In the genomic region with DNA sequence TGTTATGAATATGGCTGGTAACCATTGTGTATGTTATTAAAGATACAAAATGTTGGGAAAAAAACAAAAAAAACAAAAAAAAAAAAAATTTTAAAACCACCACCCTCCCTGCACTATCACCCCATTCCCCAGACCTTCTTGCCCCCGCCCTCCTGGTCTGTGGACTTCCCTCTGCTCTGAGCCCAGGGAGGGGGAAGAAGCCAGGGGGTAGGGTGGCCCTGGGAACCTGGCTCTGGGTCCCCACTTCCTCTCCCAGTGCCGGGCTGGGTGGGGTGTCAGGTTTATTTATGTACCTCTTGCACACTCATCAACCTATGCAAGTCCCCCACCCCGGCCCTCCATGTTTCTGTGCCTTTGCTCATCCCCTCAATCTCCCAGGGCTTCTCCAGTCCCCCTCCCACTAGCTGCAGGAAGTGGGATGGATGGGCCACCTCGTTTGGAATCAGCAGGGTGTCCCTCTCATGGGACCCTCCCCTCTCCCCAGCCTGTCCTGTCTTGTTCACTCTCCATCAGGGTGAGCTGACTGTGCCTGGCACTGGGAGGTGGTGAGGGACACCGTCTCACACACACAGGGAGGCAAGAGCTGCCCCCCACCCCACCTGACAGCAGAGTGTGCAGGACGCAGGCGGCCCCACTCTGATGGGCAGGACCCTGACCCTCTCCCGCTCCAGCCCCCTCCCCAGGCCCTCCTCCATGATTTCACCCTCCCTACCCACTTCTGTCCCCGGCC, we compare ENCODE assay signal across 1 cellular context.
TF ChIP-seq lines count a peak whose summit lies in the region.

No MANE protein-coding gene starts in this region.

TF ChIP-seq in HEK293, 187 proteins besides CTCF, POLR2A, EP300 and RAD21 (continued from another document):
- TF ChIP-seq, protein P1, sequence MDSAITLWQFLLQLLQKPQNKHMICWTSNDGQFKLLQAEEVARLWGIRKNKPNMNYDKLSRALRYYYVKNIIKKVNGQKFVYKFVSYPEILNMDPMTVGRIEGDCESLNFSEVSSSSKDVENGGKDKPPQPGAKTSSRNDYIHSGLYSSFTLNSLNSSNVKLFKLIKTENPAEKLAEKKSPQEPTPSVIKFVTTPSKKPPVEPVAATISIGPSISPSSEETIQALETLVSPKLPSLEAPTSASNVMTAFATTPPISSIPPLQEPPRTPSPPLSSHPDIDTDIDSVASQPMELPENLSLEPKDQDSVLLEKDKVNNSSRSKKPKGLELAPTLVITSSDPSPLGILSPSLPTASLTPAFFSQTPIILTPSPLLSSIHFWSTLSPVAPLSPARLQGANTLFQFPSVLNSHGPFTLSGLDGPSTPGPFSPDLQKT (IDR thresholded peaks at IDR 0.05; ENCODE audit: borderline replicate concordance, low read depth, low read length), result no peak
- TF ChIP-seq, protein P2, sequence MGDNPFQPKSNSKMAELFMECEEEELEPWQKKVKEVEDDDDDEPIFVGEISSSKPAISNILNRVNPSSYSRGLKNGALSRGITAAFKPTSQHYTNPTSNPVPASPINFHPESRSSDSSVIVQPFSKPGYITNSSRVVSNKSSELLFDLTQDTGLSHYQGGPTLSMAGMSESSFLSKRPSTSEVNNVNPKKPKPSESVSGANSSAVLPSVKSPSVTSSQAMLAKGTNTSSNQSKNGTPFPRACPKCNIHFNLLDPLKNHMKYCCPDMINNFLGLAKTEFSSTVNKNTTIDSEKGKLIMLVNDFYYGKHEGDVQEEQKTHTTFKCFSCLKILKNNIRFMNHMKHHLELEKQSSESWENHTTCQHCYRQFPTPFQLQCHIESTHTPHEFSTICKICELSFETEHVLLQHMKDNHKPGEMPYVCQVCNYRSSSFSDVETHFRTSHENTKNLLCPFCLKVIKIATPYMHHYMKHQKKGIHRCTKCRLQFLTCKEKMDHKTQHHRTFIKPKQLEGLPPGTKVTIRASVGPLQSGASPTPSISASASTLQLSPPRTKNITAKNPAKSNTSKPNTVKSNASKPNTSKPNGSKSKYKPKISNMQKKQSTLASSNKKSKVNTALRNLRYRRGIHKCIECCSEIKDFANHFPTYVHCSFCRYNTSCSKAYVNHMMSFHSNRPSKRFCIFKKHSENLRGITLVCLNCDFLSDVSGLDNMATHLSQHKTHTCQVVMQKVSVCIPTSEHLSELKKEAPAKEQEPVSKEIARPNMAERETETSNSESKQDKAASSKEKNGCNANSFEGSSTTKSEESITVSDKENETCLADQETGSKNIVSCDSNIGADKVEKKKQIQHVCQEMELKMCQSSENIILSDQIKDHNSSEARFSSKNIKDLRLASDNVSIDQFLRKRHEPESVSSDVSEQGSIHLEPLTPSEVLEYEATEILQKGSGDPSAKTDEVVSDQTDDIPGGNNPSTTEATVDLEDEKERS (tag by site-specific recombination; IDR thresholded peaks at IDR 0.05), result no peak
- TF ChIP-seq, protein P3, sequence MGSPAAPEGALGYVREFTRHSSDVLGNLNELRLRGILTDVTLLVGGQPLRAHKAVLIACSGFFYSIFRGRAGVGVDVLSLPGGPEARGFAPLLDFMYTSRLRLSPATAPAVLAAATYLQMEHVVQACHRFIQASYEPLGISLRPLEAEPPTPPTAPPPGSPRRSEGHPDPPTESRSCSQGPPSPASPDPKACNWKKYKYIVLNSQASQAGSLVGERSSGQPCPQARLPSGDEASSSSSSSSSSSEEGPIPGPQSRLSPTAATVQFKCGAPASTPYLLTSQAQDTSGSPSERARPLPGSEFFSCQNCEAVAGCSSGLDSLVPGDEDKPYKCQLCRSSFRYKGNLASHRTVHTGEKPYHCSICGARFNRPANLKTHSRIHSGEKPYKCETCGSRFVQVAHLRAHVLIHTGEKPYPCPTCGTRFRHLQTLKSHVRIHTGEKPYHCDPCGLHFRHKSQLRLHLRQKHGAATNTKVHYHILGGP (tag by site-specific recombination; IDR thresholded peaks at IDR 0.05), result no peak
- no peak for TF ChIP-seq ZNF221 (tag by site-specific recombination; IDR thresholded peaks at IDR 0.05; ENCODE audit: borderline replicate concordance)
- TF ChIP-seq ZNF175 (tag by site-specific recombination; IDR thresholded peaks at IDR 0.05), result no peak
- no peak for TF ChIP-seq GLI4 (tag by site-specific recombination; IDR thresholded peaks at IDR 0.05)
- TF ChIP-seq BCL11A (tag by site-specific recombination; IDR thresholded peaks at IDR 0.05; ENCODE audit: low read depth), result no peak
- no peak for TF ChIP-seq KLF10 (tag by site-specific recombination; IDR thresholded peaks at IDR 0.05)
- no peak for TF ChIP-seq ZNF621 (tag by site-specific recombination; IDR thresholded peaks at IDR 0.05)
- no peak for TF ChIP-seq ZNF24 (tag by site-specific recombination; IDR thresholded peaks at IDR 0.05)
- no peak for TF ChIP-seq SP3 (tag by site-specific recombination; IDR thresholded peaks at IDR 0.05)
- TF ChIP-seq, protein P4, sequence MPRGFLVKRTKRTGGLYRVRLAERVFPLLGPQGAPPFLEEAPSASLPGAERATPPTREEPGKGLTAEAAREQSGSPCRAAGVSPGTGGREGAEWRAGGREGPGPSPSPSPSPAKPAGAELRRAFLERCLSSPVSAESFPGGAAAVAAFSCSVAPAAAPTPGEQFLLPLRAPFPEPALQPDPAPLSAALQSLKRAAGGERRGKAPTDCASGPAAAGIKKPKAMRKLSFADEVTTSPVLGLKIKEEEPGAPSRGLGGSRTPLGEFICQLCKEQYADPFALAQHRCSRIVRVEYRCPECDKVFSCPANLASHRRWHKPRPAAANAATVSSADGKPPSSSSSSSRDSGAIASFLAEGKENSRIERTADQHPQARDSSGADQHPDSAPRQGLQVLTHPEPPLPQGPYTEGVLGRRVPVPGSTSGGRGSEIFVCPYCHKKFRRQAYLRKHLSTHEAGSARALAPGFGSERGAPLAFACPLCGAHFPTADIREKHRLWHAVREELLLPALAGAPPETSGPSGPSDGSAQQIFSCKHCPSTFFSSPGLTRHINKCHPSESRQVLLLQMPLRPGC (tag by site-specific recombination; IDR thresholded peaks at IDR 0.05), result no peak
- TF ChIP-seq ZFHX2 (tag by site-specific recombination; conservative IDR thresholded peaks at IDR 0.05), result no peak
- no peak for TF ChIP-seq ZNF521 (tag by site-specific recombination; IDR thresholded peaks at IDR 0.05)
- TF ChIP-seq ZNF76 (tag by site-specific recombination; IDR thresholded peaks at IDR 0.05; ENCODE audit: borderline replicate concordance, low read depth), result no peak
- TF ChIP-seq ZNF585B (tag by site-specific recombination; IDR thresholded peaks at IDR 0.05), result no peak
- no peak for TF ChIP-seq ZNF202 (tag by site-specific recombination; IDR thresholded peaks at IDR 0.05; ENCODE audit: borderline replicate concordance)
- TF ChIP-seq, protein P5, sequence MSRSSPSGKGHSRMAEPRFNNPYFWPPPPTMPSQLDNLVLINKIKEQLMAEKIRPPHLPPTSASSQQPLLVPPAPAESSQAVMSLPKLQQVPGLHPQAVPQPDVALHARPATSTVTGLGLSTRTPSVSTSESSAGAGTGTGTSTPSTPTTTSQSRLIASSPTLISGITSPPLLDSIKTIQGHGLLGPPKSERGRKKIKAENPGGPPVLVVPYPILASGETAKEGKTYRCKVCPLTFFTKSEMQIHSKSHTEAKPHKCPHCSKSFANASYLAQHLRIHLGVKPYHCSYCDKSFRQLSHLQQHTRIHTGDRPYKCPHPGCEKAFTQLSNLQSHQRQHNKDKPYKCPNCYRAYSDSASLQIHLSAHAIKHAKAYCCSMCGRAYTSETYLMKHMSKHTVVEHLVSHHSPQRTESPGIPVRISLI (tag by site-specific recombination; IDR thresholded peaks at IDR 0.05), result no peak
- TF ChIP-seq ZNF19 (tag by site-specific recombination; IDR thresholded peaks at IDR 0.05; ENCODE audit: low read depth), result no peak
- TF ChIP-seq, protein P6, sequence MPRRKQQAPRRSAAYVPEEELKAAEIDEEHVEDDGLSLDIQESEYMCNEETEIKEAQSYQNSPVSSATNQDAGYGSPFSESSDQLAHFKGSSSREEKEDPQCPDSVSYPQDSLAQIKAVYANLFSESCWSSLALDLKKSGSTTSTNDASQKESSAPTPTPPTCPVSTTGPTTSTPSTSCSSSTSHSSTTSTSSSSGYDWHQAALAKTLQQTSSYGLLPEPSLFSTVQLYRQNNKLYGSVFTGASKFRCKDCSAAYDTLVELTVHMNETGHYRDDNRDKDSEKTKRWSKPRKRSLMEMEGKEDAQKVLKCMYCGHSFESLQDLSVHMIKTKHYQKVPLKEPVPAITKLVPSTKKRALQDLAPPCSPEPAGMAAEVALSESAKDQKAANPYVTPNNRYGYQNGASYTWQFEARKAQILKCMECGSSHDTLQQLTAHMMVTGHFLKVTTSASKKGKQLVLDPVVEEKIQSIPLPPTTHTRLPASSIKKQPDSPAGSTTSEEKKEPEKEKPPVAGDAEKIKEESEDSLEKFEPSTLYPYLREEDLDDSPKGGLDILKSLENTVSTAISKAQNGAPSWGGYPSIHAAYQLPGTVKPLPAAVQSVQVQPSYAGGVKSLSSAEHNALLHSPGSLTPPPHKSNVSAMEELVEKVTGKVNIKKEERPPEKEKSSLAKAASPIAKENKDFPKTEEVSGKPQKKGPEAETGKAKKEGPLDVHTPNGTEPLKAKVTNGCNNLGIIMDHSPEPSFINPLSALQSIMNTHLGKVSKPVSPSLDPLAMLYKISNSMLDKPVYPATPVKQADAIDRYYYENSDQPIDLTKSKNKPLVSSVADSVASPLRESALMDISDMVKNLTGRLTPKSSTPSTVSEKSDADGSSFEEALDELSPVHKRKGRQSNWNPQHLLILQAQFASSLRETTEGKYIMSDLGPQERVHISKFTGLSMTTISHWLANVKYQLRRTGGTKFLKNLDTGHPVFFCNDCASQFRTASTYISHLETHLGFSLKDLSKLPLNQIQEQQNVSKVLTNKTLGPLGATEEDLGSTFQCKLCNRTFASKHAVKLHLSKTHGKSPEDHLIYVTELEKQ (tag by site-specific recombination; IDR thresholded peaks at IDR 0.05; ENCODE audit: borderline replicate concordance), result no peak
- no peak for TF ChIP-seq ZNF274 (IDR thresholded peaks at IDR 0.05; ENCODE audit: low read length)
- TF ChIP-seq ZNF274 (tag by site-specific recombination; IDR thresholded peaks at IDR 0.05; ENCODE audit: borderline replicate concordance), result no peak
- 0 out of 2 replicates have a peak, but pooled peaks have one; percentile 9 for TF ChIP-seq ZNF600 (tag by site-specific recombination; IDR thresholded peaks at IDR 0.05)
- no peak for TF ChIP-seq ZNF707 (tag by site-specific recombination; IDR thresholded peaks at IDR 0.05)
- TF ChIP-seq ZSCAN16 (tag by site-specific recombination; IDR thresholded peaks at IDR 0.05), result no peak
- TF ChIP-seq KLF16 (tag by site-specific recombination; IDR thresholded peaks at IDR 0.05), result no peak
- TF ChIP-seq ZBTB1 (tag by site-specific recombination; IDR thresholded peaks at IDR 0.05), result no peak
- TF ChIP-seq, protein P7, sequence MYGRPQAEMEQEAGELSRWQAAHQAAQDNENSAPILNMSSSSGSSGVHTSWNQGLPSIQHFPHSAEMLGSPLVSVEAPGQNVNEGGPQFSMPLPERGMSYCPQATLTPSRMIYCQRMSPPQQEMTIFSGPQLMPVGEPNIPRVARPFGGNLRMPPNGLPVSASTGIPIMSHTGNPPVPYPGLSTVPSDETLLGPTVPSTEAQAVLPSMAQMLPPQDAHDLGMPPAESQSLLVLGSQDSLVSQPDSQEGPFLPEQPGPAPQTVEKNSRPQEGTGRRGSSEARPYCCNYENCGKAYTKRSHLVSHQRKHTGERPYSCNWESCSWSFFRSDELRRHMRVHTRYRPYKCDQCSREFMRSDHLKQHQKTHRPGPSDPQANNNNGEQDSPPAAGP (tag by site-specific recombination; IDR thresholded peaks at IDR 0.05), result no peak; the same call in 1 of the 2 replicates
- TF ChIP-seq TRIM28 (IDR thresholded peaks at IDR 0.05; ENCODE audit: borderline replicate concordance, low read length), result no peak
- TF ChIP-seq ZNF555 (tag by site-specific recombination; conservative IDR thresholded peaks at IDR 0.05), result no peak
- no peak for TF ChIP-seq ZBTB8A (tag by site-specific recombination; IDR thresholded peaks at IDR 0.05)
- TF ChIP-seq, protein P8, sequence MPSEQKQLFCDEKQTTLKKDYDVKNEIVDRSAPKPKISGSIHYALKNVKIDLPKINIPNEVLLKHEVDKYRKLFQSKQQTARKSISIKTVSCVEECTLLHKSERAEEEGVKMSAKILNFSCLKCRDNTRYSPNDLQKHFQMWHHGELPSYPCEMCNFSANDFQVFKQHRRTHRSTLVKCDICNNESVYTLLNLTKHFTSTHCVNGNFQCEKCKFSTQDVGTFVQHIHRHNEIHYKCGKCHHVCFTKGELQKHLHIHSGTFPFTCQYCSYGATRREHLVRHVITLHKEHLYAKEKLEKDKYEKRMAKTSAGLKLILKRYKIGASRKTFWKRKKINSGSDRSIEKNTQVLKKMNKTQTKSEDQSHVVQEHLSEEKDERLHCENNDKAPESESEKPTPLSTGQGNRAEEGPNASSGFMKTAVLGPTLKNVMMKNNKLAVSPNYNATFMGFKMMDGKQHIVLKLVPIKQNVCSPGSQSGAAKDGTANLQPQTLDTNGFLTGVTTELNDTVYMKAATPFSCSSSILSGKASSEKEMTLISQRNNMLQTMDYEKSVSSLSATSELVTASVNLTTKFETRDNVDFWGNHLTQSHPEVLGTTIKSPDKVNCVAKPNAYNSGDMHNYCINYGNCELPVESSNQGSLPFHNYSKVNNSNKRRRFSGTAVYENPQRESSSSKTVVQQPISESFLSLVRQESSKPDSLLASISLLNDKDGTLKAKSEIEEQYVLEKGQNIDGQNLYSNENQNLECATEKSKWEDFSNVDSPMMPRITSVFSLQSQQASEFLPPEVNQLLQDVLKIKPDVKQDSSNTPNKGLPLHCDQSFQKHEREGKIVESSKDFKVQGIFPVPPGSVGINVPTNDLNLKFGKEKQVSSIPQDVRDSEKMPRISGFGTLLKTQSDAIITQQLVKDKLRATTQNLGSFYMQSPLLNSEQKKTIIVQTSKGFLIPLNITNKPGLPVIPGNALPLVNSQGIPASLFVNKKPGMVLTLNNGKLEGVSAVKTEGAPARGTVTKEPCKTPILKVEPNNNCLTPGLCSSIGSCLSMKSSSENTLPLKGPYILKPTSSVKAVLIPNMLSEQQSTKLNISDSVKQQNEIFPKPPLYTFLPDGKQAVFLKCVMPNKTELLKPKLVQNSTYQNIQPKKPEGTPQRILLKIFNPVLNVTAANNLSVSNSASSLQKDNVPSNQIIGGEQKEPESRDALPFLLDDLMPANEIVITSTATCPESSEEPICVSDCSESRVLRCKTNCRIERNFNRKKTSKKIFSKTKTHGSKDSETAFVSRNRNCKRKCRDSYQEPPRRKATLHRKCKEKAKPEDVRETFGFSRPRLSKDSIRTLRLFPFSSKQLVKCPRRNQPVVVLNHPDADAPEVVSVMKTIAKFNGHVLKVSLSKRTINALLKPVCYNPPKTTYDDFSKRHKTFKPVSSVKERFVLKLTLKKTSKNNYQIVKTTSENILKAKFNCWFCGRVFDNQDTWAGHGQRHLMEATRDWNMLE (tag by site-specific recombination; conservative IDR thresholded peaks at IDR 0.05; ENCODE audit: low read depth), result no peak
- no peak for TF ChIP-seq ZNF777 (tag by site-specific recombination; IDR thresholded peaks at IDR 0.05; ENCODE audit: borderline replicate concordance)
- no peak for TF ChIP-seq YY1 (tag by site-specific recombination; IDR thresholded peaks at IDR 0.05)
- TF ChIP-seq, protein P9, sequence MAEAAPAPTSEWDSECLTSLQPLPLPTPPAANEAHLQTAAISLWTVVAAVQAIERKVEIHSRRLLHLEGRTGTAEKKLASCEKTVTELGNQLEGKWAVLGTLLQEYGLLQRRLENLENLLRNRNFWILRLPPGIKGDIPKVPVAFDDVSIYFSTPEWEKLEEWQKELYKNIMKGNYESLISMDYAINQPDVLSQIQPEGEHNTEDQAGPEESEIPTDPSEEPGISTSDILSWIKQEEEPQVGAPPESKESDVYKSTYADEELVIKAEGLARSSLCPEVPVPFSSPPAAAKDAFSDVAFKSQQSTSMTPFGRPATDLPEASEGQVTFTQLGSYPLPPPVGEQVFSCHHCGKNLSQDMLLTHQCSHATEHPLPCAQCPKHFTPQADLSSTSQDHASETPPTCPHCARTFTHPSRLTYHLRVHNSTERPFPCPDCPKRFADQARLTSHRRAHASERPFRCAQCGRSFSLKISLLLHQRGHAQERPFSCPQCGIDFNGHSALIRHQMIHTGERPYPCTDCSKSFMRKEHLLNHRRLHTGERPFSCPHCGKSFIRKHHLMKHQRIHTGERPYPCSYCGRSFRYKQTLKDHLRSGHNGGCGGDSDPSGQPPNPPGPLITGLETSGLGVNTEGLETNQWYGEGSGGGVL (tag by site-specific recombination; IDR thresholded peaks at IDR 0.05), result peak; percentile 53
